In the genomic region with DNA sequence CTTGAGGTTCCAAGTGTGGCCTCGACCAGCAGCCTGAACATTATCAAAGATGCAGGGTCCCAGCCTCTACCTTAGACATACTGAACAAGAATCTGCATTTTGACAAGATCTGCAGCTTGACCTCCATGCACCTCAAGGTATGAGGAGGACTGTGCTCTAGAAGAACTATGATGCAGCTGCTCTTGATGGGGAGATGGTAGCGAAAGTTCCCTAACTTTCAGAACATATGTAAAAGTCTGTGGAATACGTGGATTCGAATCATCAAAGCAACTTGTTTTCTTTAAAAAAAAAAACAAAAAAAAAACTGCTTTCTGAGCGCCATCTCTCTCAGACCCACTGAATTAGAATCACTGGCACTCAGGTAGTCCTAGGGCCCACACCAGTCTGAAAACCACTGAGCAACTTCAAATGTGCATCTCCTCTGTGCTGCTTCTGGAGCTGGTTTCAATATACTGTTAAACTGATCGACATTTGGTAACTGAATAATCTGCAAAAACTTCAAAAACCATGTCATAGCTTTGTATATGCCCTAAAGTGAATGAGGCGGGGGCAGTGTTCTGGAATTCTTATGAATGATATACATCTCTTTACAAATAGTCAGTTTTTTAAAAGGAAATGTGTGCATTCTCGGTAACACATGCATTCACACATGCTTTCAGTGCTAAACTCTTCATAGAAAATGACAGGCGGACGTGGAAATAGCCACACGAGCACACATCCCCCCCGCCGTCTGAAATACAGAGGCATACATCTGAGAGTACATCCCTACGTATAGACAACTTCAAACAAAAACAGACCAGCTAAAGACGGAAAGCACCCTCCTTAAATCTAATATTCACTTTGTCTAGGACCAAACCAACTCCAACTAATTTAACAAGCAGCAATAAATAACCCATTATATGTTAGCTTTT, we compare ENCODE assay signal across 16 cellular contexts.
A peak's percentile ranks its signal among the peaks of the same experiment; 100 is the strongest.
DNase-seq lines count a peak whose midpoint lies in the region; ATAC-seq and TF ChIP-seq lines count a peak whose summit lies in the region.
"Had no signal": no experiment of that assay in that cellular context is flagged by ENCODE, and none has a peak within 500 bp of the region (broad histone marks: within the 10 kb centered on the region; RNA-seq: fewer than 3 reads in every experiment).

No MANE protein-coding gene starts in this region.

- H3K27ac Mint-ChIP-seq in activated T-cell treated with anti-CD3 and anti-CD28 coated beads, Interleukin-2, amount 50 U/mL, for 72 hours: peak overlapping the region; percentile 88
- peak overlapping the region; percentile 89 for H3K27ac Mint-ChIP-seq in stimulated activated naive B cell treated with anti-CD40 and anti-IgM and Interleukin-4, amounts not matched to agents 10 μg/mL and 1 μg/mL and 100 μg/mL, for 72 hours

- H3K27me3 ChIP-seq in prostate gland (replicated peaks; ENCODE audit: insufficient read depth): no peaks in the 10 kb centered on the region
- H3K27me3 ChIP-seq: gastroesophageal sphincter, tibial artery had no signal

- intact Hi-C loops in OCI-LY7 (cut with micrococcal nuclease; ENCODE audit: unreplicated experiment): loop anchor here (2.0 to 5.0 kb wide), 3 partner anchors 32 to 390 kb away; no protein-coding TSS in a partner anchor
- intact Hi-C loops in prostate gland (cut with DNase I): no loop called here

- TSS peak; percentile 22 for BruUV-seq in OCI-LY7 (replicated peaks; lab: Mats Ljungman, UMichigan)

- no peak for DNase-seq in activated T-cell treated with anti-CD3 and anti-CD28 coated beads, Interleukin-2, amount 50 U/mL, for 72 hours
- DNase-seq in activated T-cell treated with anti-CD3 and anti-CD28 coated beads for 4 hours (no peak), OCI-LY7 (ENCODE audit: low spot score) (peak; percentile 77), prostate gland (ENCODE audit: low spot score) (no peak), NCI-H2029 (lab: John Stamatoyannopoulos, UW) (no peak), MV-4-11 (lab: John Stamatoyannopoulos, UW) (no peak)
- DNase-seq in central memory CD4-positive, alpha-beta T cell: peak; percentile 9
- no peak for DNase-seq in stimulated activated naive B cell treated with anti-CD40 and anti-IgM and Interleukin-4, amounts not matched to agents 10 μg/mL and 1 μg/mL and 100 μg/mL, for 72 hours
- DNase-seq: DMS 273 treated with DMSO at 0.1 percent for 48 hours; NCI-H2081 treated with DMSO at 0.1 percent for 48 hours; posterior cingulate gyrus; SK-N-SH; stimulated activated CD4-positive, alpha-beta T cell treated with anti-CD3 and anti-CD28 coated beads, Interleukin-12 subunit alpha, Interleukin-12 subunit beta, amount 100 ng/mL, for 4 hours; tibial artery had no signal

- H2AFZ ChIP-seq in OCI-LY7 (ENCODE audit: low read length): peak overlapping the region; percentile 32; the same call in 1 of the 2 replicates

- peaks cover 96% of the 10 kb centered on the region for H3K4me1 ChIP-seq in OCI-LY7 (ENCODE audit: insufficient read depth, low read length, poor library complexity, severe bottlenecking)
- no peaks in the 10 kb centered on the region for H3K4me1 ChIP-seq in prostate gland (replicated peaks)

- POLR2A ChIA-PET in OCI-LY7 (lab: Charles Lee): interaction anchor here (0.6 to 6.0 kb wide), 36 partner anchors 11 to 394 kb away, joined by 3 to 77 read pairs (median 4); no protein-coding TSS in a partner anchor

- H3K4me3 ChIP-seq in OCI-LY7 (ENCODE audit: low read depth, low read length, poor library complexity, severe bottlenecking): peak overlapping the region; percentile 63
- no peak overlapping the region for H3K4me3 ChIP-seq in prostate gland
- H3K4me3 ChIP-seq: gastroesophageal sphincter, HAP-1, tibial artery had no signal

- peak overlapping the region; percentile 92 for H3K27ac ChIP-seq in OCI-LY7 (ENCODE audit: low read depth, low read length, poor library complexity, severe bottlenecking)
- peak overlapping the region in 1 of 2 donors; percentile 34 for H3K27ac ChIP-seq in prostate gland
- H3K27ac ChIP-seq: gastroesophageal sphincter, tibial artery had no signal

- H3K9me2 ChIP-seq in OCI-LY7 (ENCODE audit: insufficient read depth, low read length): no peaks in the 10 kb centered on the region
- H3K9me2 ChIP-seq: SK-N-SH had no signal

- H3K27me3 Mint-ChIP-seq in activated T-cell treated with anti-CD3 and anti-CD28 coated beads, Interleukin-2, amount 50 U/mL, for 72 hours (ENCODE audit: low read depth): no peaks in the 10 kb centered on the region
- H3K27me3 Mint-ChIP-seq in stimulated activated naive B cell treated with anti-CD40 and anti-IgM and Interleukin-4, amounts not matched to agents 10 μg/mL and 1 μg/mL and 100 μg/mL, for 72 hours: no peaks in the 10 kb centered on the region

- WGBS in prostate gland: 69% methylated on average over 15 of the region's 15 CpGs

- H4K20me1 ChIP-seq in OCI-LY7 (ENCODE audit: insufficient read depth, low read length): no peaks in the 10 kb centered on the region

- peak; percentile 50 to 66 for ATAC-seq in activated T-cell treated with anti-CD3 and anti-CD28 coated beads, Interleukin-2, amount 50 U/mL, for 72 hours (replicated peaks in 1 of 2)
- peak; percentile 62 to 64 for ATAC-seq in stimulated activated naive B cell treated with anti-CD40 and anti-IgM and Interleukin-4, amounts not matched to agents 10 μg/mL and 1 μg/mL and 100 μg/mL, for 72 hours (replicated peaks)
- ATAC-seq: gastroesophageal sphincter had no signal

- peak overlapping the region; percentile 82 to 86 for H3K4me3 Mint-ChIP-seq in activated T-cell treated with anti-CD3 and anti-CD28 coated beads, Interleukin-2, amount 50 U/mL, for 72 hours
- H3K4me3 Mint-ChIP-seq in stimulated activated naive B cell treated with anti-CD40 and anti-IgM and Interleukin-4, amounts not matched to agents 10 μg/mL and 1 μg/mL and 100 μg/mL, for 72 hours: peak overlapping the region; percentile 82 to 83

- TF ChIP-seq POLR2A in prostate gland (IDR thresholded peaks at IDR 0.05): no peak

- peaks cover 0 to 1% of the 10 kb centered on the region in 2 donors for H3K36me3 Mint-ChIP-seq in activated T-cell treated with anti-CD3 and anti-CD28 coated beads, Interleukin-2, amount 50 U/mL, for 72 hours (ENCODE audit: insufficient read depth in 2 of 2)
- peaks cover 0 to 3% of the 10 kb centered on the region in 2 donors for H3K36me3 Mint-ChIP-seq in stimulated activated naive B cell treated with anti-CD40 and anti-IgM and Interleukin-4, amounts not matched to agents 10 μg/mL and 1 μg/mL and 100 μg/mL, for 72 hours

- H3K4me1 Mint-ChIP-seq in activated T-cell treated with anti-CD3 and anti-CD28 coated beads, Interleukin-2, amount 50 U/mL, for 72 hours (ENCODE audit: low read depth): peaks cover 100% of the 10 kb centered on the region
- H3K4me1 Mint-ChIP-seq in stimulated activated naive B cell treated with anti-CD40 and anti-IgM and Interleukin-4, amounts not matched to agents 10 μg/mL and 1 μg/mL and 100 μg/mL, for 72 hours: peaks cover 51 to 89% of the 10 kb centered on the region in 2 donors

- no peaks in the 10 kb centered on the region for H3K9me3 Mint-ChIP-seq in activated T-cell treated with anti-CD3 and anti-CD28 coated beads, Interleukin-2, amount 50 U/mL, for 72 hours
- H3K9me3 Mint-ChIP-seq in stimulated activated naive B cell treated with anti-CD40 and anti-IgM and Interleukin-4, amounts not matched to agents 10 μg/mL and 1 μg/mL and 100 μg/mL, for 72 hours: no peaks in the 10 kb centered on the region

- no peaks in the 10 kb centered on the region for H3K36me3 ChIP-seq in OCI-LY7 (ENCODE audit: insufficient read depth, low read length)
- no peaks in the 10 kb centered on the region for H3K36me3 ChIP-seq in prostate gland
- H3K36me3 ChIP-seq: gastroesophageal sphincter, HAP-1, tibial artery had no signal

- H3K9me3 ChIP-seq in OCI-LY7 (ENCODE audit: low read length): no peaks in the 10 kb centered on the region
- H3K9me3 ChIP-seq in prostate gland: no peaks in the 10 kb centered on the region
- H3K9me3 ChIP-seq: gastroesophageal sphincter, HAP-1, SK-N-SH, tibial artery had no signal

- no peak for TF ChIP-seq CTCF in OCI-LY7 (conservative IDR thresholded peaks at IDR 0.05; ENCODE audit: low read length)
- no peak for TF ChIP-seq CTCF in prostate gland (IDR thresholded peaks at IDR 0.05)

- H3K4me2 ChIP-seq in OCI-LY7 (ENCODE audit: low read length): peak overlapping the region; percentile 91
- H3K4me2 ChIP-seq: SK-N-SH had no signal

- CTCF ChIA-PET in OCI-LY7 (lab: Charles Lee; ENCODE audit: unreplicated experiment): interaction anchor here (0.6 to 1.6 kb wide), 4 partner anchors 10 to 518 kb away, joined by 3 to 4 read pairs (median 4); no protein-coding TSS in a partner anchor

- peaks cover 93% of the 10 kb centered on the region for H3K79me2 ChIP-seq in OCI-LY7 (ENCODE audit: insufficient read depth, low read depth, low read length)

Comparison
In these comparisons a context has a peak if more than half of its experiments do, and no peak if none do; other contexts are left out.
1. DNase-seq: peak in OCI-LY7 (single experiment) and central memory CD4-positive, alpha-beta T cell (single experiment); none in activated T-cell treated with anti-CD3 and anti-CD28 coated beads, Interleukin-2, amount 50 U/mL, for 72 hours (0 of 2), activated T-cell treated with anti-CD3 and anti-CD28 coated beads for 4 hours (single experiment), stimulated activated naive B cell treated with anti-CD40 and anti-IgM and Interleukin-4, amounts not matched to agents 10 μg/mL and 1 μg/mL and 100 μg/mL, for 72 hours (single experiment), prostate gland (single experiment), NCI-H2029 (single experiment) and MV-4-11 (single experiment).